ENCODE assay signal across 11 cellular contexts in the genomic region with DNA sequence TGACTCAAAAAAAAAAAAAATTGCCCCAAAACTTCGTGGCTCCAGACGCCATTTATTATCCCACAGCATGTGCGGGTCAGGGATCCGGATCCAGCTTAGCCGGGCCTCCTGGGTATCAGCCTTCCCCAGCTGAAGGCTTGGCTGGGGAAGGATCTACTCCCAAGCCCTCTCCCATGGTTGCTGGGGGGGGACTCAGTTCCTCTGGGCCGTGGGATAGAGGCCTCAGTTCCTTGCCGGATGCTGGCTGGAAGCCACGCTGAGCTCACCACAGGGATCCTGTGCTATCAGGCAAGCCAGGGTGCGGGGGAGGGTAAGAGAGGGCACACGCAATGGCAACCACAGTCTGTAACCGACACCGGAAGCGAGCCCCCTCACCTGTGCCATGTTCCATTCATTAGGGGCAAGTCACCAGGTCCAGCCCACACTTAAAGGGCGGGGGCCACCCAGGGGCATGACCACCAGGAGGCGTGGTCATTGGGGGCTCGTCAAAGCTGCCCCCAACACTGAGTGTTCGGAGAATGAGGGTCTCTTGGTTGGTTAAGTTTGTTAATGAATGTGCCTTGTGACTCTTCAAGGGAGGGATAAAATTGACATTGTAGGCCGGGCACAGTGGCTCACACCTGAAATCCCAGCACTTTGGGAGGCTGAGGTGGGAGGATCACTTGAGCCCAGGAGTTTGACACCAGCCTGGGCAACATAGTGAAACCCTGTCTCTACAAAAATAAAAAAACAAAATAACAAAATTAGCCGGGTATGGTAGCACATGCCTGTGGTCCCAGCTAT.
A peak's percentile ranks its signal among the peaks of the same experiment; 100 is the strongest.
DNase-seq lines count a peak whose midpoint lies in the region; ATAC-seq, FAIRE-seq and TF ChIP-seq lines count a peak whose summit lies in the region.
"Had no signal": no experiment of that assay in that cellular context is flagged by ENCODE, and none has a peak within 500 bp of the region (broad histone marks: within the 10 kb centered on the region; RNA-seq: fewer than 3 reads in every experiment).

No MANE protein-coding gene starts in this region.

- 13% methylated on average over 19 of the region's 19 CpGs for WGBS in K562 (ENCODE audit: insufficient coverage, low coverage, missing lambda C conversion rate)

- no peaks in the 10 kb centered on the region for H3K9me1 ChIP-seq in K562 (ENCODE audit: control insufficient read depth, insufficient read depth, low read length)

- H3K9ac ChIP-seq in K562 (ENCODE audit: insufficient read depth in 1 of 2, low read depth in 2 of 2, low read length in 2 of 2): peak overlapping the region; percentile 62 to 89

- peaks cover 22 to 43% of the 10 kb centered on the region in 2 experiments for H3K4me1 ChIP-seq in K562 (replicated peaks in 1 of 2; ENCODE audit: control insufficient read depth in 2 of 2, insufficient read depth in 2 of 2, low read length in 2 of 2)

- ATAC-seq in K562: peak; percentile 94
- ATAC-seq in HG03025 (IDR thresholded peaks at IDR 0.05; ENCODE audit: low FRiP score, unreplicated experiment): no peak

- POLR2A ChIA-PET in K562 (lab: Yijun Ruan, JAX): interaction anchor here (0.6 to 2.3 kb wide), 8 partner anchors 11 to 255 kb away, joined by 3 to 10 read pairs (median 4); no protein-coding TSS in a partner anchor

- peak overlapping the region; percentile 88 for H3K27ac ChIP-seq in K562 (ENCODE audit: extremely low read depth, low read depth, low read length)

- FAIRE-seq in K562 (lab: Jason Lieb, UNC): peak; percentile 99

- TF ChIP-seq EP300 in K562 (IDR thresholded peaks at IDR 0.05; ENCODE audit: low read length): peak; percentile 94

- H3K79me2 ChIP-seq in K562 (ENCODE audit: control insufficient read depth, insufficient read depth, low read length): peaks cover 6% of the 10 kb centered on the region; the same call in 2 of the 3 replicates

- CTCF ChIA-PET in K562 (lab: Yijun Ruan, JAX; ENCODE audit: low intra/inter-chr PET ratio): no interaction called here

- H3K27me3 ChIP-seq in H7 (ENCODE audit: control insufficient read depth, insufficient read depth, low read length): no peaks in the 10 kb centered on the region
- no peaks in the 10 kb centered on the region for H3K27me3 ChIP-seq in K562 (ENCODE audit: control insufficient read depth in 2 of 2, insufficient read depth in 2 of 2, low read length in 2 of 2)

- 0 out of 4 replicates have a peak, but pooled peaks have one; percentile 11 to 17 for TF ChIP-seq RAD21 in K562 (CRISPR knock-in tag; conservative IDR thresholded peaks at IDR 0.05 in 1 of 2, IDR thresholded peaks at IDR 0.05 in 1 of 2)

- in situ Hi-C loops in K562 (cut with MboI) (no loop called here), ACHN (cut with HindIII; ENCODE audit: low pct_ligation_motif_present, low pct_unique_long_range_greater_than_20kb, low sequenced_read_pairs) (no loop called here)

- TF ChIP-seq POLR2A in K562 (conservative IDR thresholded peaks at IDR 0.05): no peak

- H3K36me3 ChIP-seq in H7 (replicated peaks; ENCODE audit: control insufficient read depth, insufficient read depth, low read length): no peaks in the 10 kb centered on the region
- H3K36me3 ChIP-seq in K562 (ENCODE audit: control insufficient read depth, insufficient read depth, low read length): no peaks in the 10 kb centered on the region; the same call in 2 of the 3 replicates

- H4K20me1 ChIP-seq in K562 (replicated peaks; ENCODE audit: control insufficient read depth, insufficient read depth, low read length): no peaks in the 10 kb centered on the region

- peaks cover 9% of the 10 kb centered on the region for H3K9me3 ChIP-seq in K562 (replicated peaks; ENCODE audit: control insufficient read depth, insufficient read depth, low read depth, low read length)

- H2AFZ ChIP-seq in K562 (ENCODE audit: low read depth, low read length): peak overlapping the region; percentile 67

- BruUV-seq in K562 (replicated peaks; lab: Mats Ljungman, UMichigan): no TSS peak

- intact Hi-C loops in K562 (cut with micrococcal nuclease): no loop called here

- H3K4me2 ChIP-seq in K562 (ENCODE audit: insufficient read depth, low read length): peak overlapping the region; percentile 44

- TF ChIP-seq CTCF in K562 (IDR thresholded peaks at IDR 0.05 in 2 of 3, conservative IDR thresholded peaks at IDR 0.05 in 1 of 3; ENCODE audit: insufficient read depth in 2 of 3, low read depth in 1 of 3, low read length in 3 of 3): 0 out of 6 replicates have a peak, but pooled peaks of 1 of the 3 experiments have one; percentile 35

- peak; percentile 57 for DNase-seq in AG08396 (ENCODE audit: low spot score)
- peak; percentile 80 for DNase-seq in H7
- DNase-seq in K562 (ENCODE audit: extremely low read depth in 1 of 4, low spot score in 3 of 4): peak; percentile 91 to 96 (median 95)
- DNase-seq in lung microvascular endothelial cell (ENCODE audit: low read depth in 2 of 2): peak; percentile 87 to 90
- DNase-seq in ACHN: no peak
- DNase-seq in stimulated activated CD4-positive, alpha-beta T cell treated with anti-CD3 and anti-CD28 coated beads, Interleukin-4, amount 100 ng/mL, for 4 hours: no peak
- DNase-seq in COR-L47 (lab: John Stamatoyannopoulos, UW): no peak
- DNase-seq: anterior cingulate cortex; KG1; stimulated activated CD4-positive, alpha-beta T cell treated with anti-CD3 and anti-CD28 coated beads, Interleukin-2, amount 100 ng/mL, for 48 hours had no signal

- H3K4me3 ChIP-seq in H7 (ENCODE audit: insufficient read depth, low read depth, low read length) (no peak overlapping the region), K562 (no peak overlapping the region)

TF ChIP-seq in K562, 482 proteins besides CTCF, POLR2A, EP300 and RAD21 (continues in another document):
- TF ChIP-seq ZNF174 (CRISPR knock-in tag; IDR thresholded peaks at IDR 0.05): no peak
- TF ChIP-seq, protein P1, sequence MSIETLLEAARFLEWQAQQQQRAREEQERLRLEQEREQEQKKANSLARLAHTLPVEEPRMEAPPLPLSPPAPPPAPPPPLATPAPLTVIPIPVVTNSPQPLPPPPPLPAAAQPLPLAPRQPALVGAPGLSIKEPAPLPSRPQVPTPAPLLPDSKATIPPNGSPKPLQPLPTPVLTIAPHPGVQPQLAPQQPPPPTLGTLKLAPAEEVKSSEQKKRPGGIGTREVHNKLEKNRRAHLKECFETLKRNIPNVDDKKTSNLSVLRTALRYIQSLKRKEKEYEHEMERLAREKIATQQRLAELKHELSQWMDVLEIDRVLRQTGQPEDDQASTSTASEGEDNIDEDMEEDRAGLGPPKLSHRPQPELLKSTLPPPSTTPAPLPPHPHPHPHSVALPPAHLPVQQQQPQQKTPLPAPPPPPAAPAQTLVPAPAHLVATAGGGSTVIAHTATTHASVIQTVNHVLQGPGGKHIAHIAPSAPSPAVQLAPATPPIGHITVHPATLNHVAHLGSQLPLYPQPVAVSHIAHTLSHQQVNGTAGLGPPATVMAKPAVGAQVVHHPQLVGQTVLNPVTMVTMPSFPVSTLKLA (conservative IDR thresholded peaks at IDR 0.05): peak; percentile 34 to 77; a peak in 2 of 4 replicates
- TF ChIP-seq MED1 (CRISPR knock-in tag; IDR thresholded peaks at IDR 0.05; ENCODE audit: borderline replicate concordance): no peak
- peak; percentile 90 for TF ChIP-seq NCOR1 (IDR thresholded peaks at IDR 0.05)
- no peak for TF ChIP-seq MCM3 (IDR thresholded peaks at IDR 0.05)
- no peak for TF ChIP-seq PPARD (CRISPR knock-in tag; IDR thresholded peaks at IDR 0.05)
- TF ChIP-seq, protein P2, sequence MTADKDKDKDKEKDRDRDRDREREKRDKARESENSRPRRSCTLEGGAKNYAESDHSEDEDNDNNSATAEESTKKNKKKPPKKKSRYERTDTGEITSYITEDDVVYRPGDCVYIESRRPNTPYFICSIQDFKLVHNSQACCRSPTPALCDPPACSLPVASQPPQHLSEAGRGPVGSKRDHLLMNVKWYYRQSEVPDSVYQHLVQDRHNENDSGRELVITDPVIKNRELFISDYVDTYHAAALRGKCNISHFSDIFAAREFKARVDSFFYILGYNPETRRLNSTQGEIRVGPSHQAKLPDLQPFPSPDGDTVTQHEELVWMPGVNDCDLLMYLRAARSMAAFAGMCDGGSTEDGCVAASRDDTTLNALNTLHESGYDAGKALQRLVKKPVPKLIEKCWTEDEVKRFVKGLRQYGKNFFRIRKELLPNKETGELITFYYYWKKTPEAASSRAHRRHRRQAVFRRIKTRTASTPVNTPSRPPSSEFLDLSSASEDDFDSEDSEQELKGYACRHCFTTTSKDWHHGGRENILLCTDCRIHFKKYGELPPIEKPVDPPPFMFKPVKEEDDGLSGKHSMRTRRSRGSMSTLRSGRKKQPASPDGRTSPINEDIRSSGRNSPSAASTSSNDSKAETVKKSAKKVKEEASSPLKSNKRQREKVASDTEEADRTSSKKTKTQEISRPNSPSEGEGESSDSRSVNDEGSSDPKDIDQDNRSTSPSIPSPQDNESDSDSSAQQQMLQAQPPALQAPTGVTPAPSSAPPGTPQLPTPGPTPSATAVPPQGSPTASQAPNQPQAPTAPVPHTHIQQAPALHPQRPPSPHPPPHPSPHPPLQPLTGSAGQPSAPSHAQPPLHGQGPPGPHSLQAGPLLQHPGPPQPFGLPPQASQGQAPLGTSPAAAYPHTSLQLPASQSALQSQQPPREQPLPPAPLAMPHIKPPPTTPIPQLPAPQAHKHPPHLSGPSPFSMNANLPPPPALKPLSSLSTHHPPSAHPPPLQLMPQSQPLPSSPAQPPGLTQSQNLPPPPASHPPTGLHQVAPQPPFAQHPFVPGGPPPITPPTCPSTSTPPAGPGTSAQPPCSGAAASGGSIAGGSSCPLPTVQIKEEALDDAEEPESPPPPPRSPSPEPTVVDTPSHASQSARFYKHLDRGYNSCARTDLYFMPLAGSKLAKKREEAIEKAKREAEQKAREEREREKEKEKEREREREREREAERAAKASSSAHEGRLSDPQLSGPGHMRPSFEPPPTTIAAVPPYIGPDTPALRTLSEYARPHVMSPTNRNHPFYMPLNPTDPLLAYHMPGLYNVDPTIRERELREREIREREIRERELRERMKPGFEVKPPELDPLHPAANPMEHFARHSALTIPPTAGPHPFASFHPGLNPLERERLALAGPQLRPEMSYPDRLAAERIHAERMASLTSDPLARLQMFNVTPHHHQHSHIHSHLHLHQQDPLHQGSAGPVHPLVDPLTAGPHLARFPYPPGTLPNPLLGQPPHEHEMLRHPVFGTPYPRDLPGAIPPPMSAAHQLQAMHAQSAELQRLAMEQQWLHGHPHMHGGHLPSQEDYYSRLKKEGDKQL (CRISPR knock-in tag; IDR thresholded peaks at IDR 0.05; ENCODE audit: borderline replicate concordance): peak; percentile 69; the same call in 1 of the 2 replicates
- no peak for TF ChIP-seq CBX3 (IDR thresholded peaks at IDR 0.05; ENCODE audit: borderline replicate concordance in 1 of 2, low read length in 2 of 2)
- TF ChIP-seq GTF2F1 (IDR thresholded peaks at IDR 0.05; ENCODE audit: low read depth, low read length): 0 out of 2 replicates have a peak, but pooled peaks have one; percentile 53
- peak; percentile 59; the same call in 1 of the 2 replicates for TF ChIP-seq ZNF24 (IDR thresholded peaks at IDR 0.05)
- peak; percentile 65; the same call in 1 of the 2 replicates for TF ChIP-seq ZNF589 (CRISPR knock-in tag; IDR thresholded peaks at IDR 0.05; ENCODE audit: low read depth)
- TF ChIP-seq SOX6 (IDR thresholded peaks at IDR 0.05): peak; percentile 80

Comparison
In these comparisons a context has a peak if more than half of its experiments do, and no peak if none do; other contexts are left out.
1. DNase-seq: peak in AG08396 (single experiment), H7 (single experiment), K562 (4 of 4) and lung microvascular endothelial cell (2 of 2); none in ACHN (single experiment), stimulated activated CD4-positive, alpha-beta T cell treated with anti-CD3 and anti-CD28 coated beads, Interleukin-4, amount 100 ng/mL, for 4 hours (0 of 2) and COR-L47 (single experiment).